21 cellular contexts compared by ENCODE assay signal in the genomic region with DNA sequence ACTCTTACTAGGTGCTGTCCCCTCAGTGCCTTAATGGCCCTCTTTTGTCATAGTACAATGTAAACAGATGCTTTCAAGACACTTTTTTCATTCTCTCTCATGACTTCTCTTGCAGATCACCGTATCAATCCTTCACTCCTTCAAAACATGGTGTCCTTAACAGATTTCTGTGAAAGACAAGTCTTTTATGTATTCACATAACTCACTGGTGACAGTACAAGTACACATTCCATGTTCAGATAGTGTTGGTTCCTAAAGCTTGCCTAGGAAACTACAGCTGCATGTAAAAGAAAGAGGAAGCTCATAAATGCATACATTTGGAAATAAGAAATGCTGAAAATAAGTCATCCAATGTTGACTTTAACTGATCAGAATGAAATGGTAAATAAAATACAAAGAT. TPM values are rescaled to one million over a fixed set of nuclear protein-coding genes. Genes with fewer than 3 reads are reported as not detected.
DNase-seq lines count a peak whose midpoint lies in the region; TF ChIP-seq lines count a peak whose summit lies in the region.
"Had no signal": no experiment of that assay in that cellular context is flagged by ENCODE, and none has a peak within 500 bp of the region (broad histone marks: within the 10 kb centered on the region; RNA-seq: fewer than 3 reads in every experiment).

No MANE protein-coding gene starts in this region.

- no peaks in the 10 kb centered on the region for H4K20me1 ChIP-seq in PC-9 (ENCODE audit: insufficient read depth)

- H3K79me2 ChIP-seq in PC-9 (ENCODE audit: low read depth), result no peaks in the 10 kb centered on the region

- no peaks in the 10 kb centered on the region for H3K36me3 ChIP-seq in PC-9 (ENCODE audit: low read depth)

- H3K27me3 ChIP-seq in PC-9 (ENCODE audit: insufficient read depth, low read depth), result no peaks in the 10 kb centered on the region

- no peak overlapping the region for H3K4me3 ChIP-seq in PC-9
- H3K4me3 ChIP-seq: A549, GM23338 had no signal

- no peaks in the 10 kb centered on the region for H3K9me3 ChIP-seq in PC-9 (ENCODE audit: insufficient read depth, low read depth)
- H3K9me3 ChIP-seq: A549 had no signal

- no peaks in the 10 kb centered on the region for H3F3A ChIP-seq in PC-9 (ENCODE audit: insufficient read depth, low read depth)

- H3K4me1 ChIP-seq in PC-9 (replicated peaks; ENCODE audit: insufficient read depth), result no peaks in the 10 kb centered on the region
- H3K4me1 ChIP-seq: A549 had no signal

- H2AFZ ChIP-seq in PC-9, result no peak overlapping the region
- H2AFZ ChIP-seq: GM23338 had no signal

- DNase-seq in NOMO-1 treated with DMSO at 0.1 percent for 48 hours (lab: John Stamatoyannopoulos, UW; ENCODE audit: unreplicated experiment) (peak; percentile 1), NOMO-1 (lab: John Stamatoyannopoulos, UW; ENCODE audit: unreplicated experiment in 2 of 2) (no peak), KBM-7 (peak; percentile 16), OCI-M1 (lab: John Stamatoyannopoulos, UW) (peak; percentile 71), PC-9 (no peak), NCI-H2107 treated with DMSO at 0.1 percent for 48 hours (lab: John Stamatoyannopoulos, UW; ENCODE audit: unreplicated experiment) (no peak)
- DNase-seq: 8988T; ACHN; C1 segment of cervical spinal cord; Calu3; CD4-positive, alpha-beta memory T cell; COR-L47; DMS53; DMS79 treated with DMSO at 0.1 percent for 48 hours; GF-D8; H9 had no signal

- BruUV-seq in PC-9 (replicated peaks; lab: Mats Ljungman, UMichigan), result no TSS peak

- POLR2A ChIA-PET in PC-9 (lab: Charles Lee; ENCODE audit: unreplicated experiment), result no interaction called here

- intact Hi-C loops in PC-9 (cut with micrococcal nuclease; ENCODE audit: unreplicated experiment), result no loop called here

- H3K27ac ChIP-seq in PC-9, result no peak overlapping the region
- H3K27ac ChIP-seq: A549 had no signal

- CTCF ChIA-PET in PC-9 (lab: Charles Lee), result no interaction called here

- TF ChIP-seq CTCF in PC-9 (conservative IDR thresholded peaks at IDR 0.05), result no peak

- no peak overlapping the region for H3K4me2 ChIP-seq in PC-9
- H3K4me2 ChIP-seq: A549, GM23338 had no signal

- in situ Hi-C loops in KBM-7 (cut with MboI; ENCODE audit: low pct_unique_long_range_greater_than_20kb, low sequenced_read_pairs), result no loop called here

- H3K9me2 ChIP-seq in PC-9 (ENCODE audit: insufficient read depth), result no peaks in the 10 kb centered on the region

RNA-seq across cellular contexts. Expression of a gene that starts 5.0 kb away (rescaled TPM):
- not detected in 2 replicates for total RNA-seq in PC-9 (2021)
- total RNA-seq: Calu3; CD4-positive, alpha-beta memory T cell; Daoy; G401; GM23338; H4; H9 had no signal

RNA-seq across cellular contexts. Expression of a gene that starts 10.8 kb away (rescaled TPM):
- not detected in 2 replicates for total RNA-seq in PC-9 (2021)
- total RNA-seq: Calu3; CD4-positive, alpha-beta memory T cell; Daoy; G401; H4; H9 had no signal

RNA-seq across cellular contexts. Expression of a gene that starts 33.7 kb away (rescaled TPM):
- not detected in 2 replicates for total RNA-seq in PC-9 (2021)
- total RNA-seq: Calu3; CD4-positive, alpha-beta memory T cell; Daoy; G401; GM23338; H4; H9 had no signal

RNA-seq across cellular contexts. Expression of a gene that starts 38.0 kb away (rescaled TPM):
- not detected in 2 replicates for total RNA-seq in PC-9 (2021)
- total RNA-seq: Calu3; CD4-positive, alpha-beta memory T cell; Daoy; G401; GM23338; H4; H9 had no signal

RNA-seq across cellular contexts. Expression of a gene that starts 46.3 kb away (rescaled TPM):
- total RNA-seq in PC-9 (2021), result not detected in 2 replicates
- total RNA-seq: Calu3; CD4-positive, alpha-beta memory T cell; Daoy; G401; GM23338; H4; H9 had no signal

Comparison
In these comparisons a context has a peak if more than half of its experiments do, and no peak if none do; other contexts are left out.
1. DNase-seq: peak in NOMO-1 treated with DMSO at 0.1 percent for 48 hours (single experiment), KBM-7 (single experiment) and OCI-M1 (single experiment); none in NOMO-1 (0 of 2), PC-9 (0 of 2) and NCI-H2107 treated with DMSO at 0.1 percent for 48 hours (single experiment).